ENCODE assay signal across 1 cellular context in genomic region chr17:50056961-50057330, GRCh38.
TF ChIP-seq lines count a peak whose summit lies in the region.

No MANE protein-coding gene starts in this region.

TF ChIP-seq in H1, 55 proteins besides CTCF, POLR2A, EP300 and RAD21:
- TF ChIP-seq ASH2L (IDR thresholded peaks at IDR 0.05; ENCODE audit: low read length) (no peak), SUZ12 (IDR thresholded peaks at IDR 0.05; ENCODE audit: low read length) (0 out of 2 replicates have a peak, but pooled peaks have one; percentile 23)
